ENCODE assay signal across 8 cellular contexts in the genomic region with DNA sequence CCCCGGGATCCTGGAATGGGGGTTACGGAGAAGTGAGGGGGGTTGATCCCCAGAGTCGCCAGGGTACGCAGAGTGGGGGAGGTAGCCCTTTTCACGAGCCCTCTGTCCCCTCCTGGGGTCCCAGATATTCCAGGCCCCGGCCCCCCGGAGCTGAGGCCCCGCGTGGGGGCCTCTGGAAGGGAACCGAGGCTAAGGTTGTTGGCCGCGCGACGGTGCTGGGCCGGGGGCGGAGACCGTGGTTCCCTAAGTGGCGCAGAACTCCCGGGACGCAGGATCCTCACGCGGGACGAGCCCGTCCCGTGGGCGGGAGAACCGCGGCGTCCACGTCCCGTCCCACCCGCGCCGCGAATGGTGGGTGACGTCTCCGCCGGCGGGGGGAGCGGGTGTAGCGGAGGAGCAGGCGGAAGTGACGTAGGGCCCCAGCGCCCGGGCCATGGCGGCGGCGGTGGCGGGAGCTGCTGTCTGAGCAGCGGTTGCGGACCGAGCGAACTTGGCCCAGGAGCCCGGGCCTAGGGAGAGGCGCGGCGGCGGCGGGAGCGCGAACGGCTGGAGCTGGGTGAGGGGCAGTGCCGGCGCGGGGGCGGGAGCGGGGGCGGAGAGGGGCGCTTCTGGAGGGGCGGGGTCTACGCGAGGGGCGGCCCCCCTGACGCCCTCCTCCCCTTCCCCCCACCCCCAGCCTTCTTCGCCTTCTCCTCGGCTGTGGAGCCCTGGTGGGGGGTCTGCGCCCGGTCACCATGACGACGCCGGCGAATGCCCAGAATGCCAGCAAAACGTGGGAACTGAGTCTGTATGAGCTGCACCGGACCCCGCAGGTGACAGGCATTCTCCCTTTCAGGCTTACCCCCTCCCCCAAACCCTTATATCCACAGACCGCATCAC. TPM values are rescaled to one million over a fixed set of nuclear protein-coding genes. Genes with fewer than 3 reads are reported as not detected.
DNase-seq lines count a peak whose midpoint lies in the region; ATAC-seq and TF ChIP-seq lines count a peak whose summit lies in the region.

A gene (plus strand): TSS at position 412 of the 879 bp plus-strand sequence. CDS start 323 bp downstream, at position 735.

- H3K36me3 ChIP-seq in ectodermal cell (ENCODE audit: control insufficient read depth, insufficient read depth, low read length) (peaks cover 27% of the 10 kb centered on the region), lung (ENCODE audit: control insufficient read depth in 2 of 2, insufficient read depth in 2 of 2, low read length in 2 of 2) (peaks cover 0 to 20% of the 10 kb centered on the region in 2 donors)

- ATAC-seq in HG03045 (IDR thresholded peaks at IDR 0.05; ENCODE audit: unreplicated experiment) (peak; percentile 44), lung (ENCODE audit: insufficient read depth, low FRiP score) (peak; percentile 76), HG03159 (IDR thresholded peaks at IDR 0.05; ENCODE audit: unreplicated experiment) (no peak)

- TF ChIP-seq CTCF in GM12864 (IDR thresholded peaks at IDR 0.05; ENCODE audit: low read depth, low read length, missing control alignments): no peak
- TF ChIP-seq CTCF in lung (IDR thresholded peaks at IDR 0.05; ENCODE audit: control extremely low read depth, extremely low read depth): no peak

- DNase-seq in GM12864 (ENCODE audit: low read depth): no peak
- peak; percentile 73 for DNase-seq in NCI-H774 (lab: John Stamatoyannopoulos, UW)
- peak; percentile 67 to 85 for DNase-seq in activated CD8-positive, alpha-beta memory T cell treated with anti-CD3 and anti-CD28 coated beads for 1 hour (ENCODE audit: extremely low read depth in 1 of 2, low read depth in 1 of 2)
- DNase-seq in lung (ENCODE audit: low spot score): peak; percentile 83
- peak; percentile 65 to 79 (median 72) for DNase-seq in stimulated activated CD4-positive, alpha-beta T cell treated with anti-CD3 and anti-CD28 coated beads, TNF-alpha, amount 100 ng/mL, for 1 hour (ENCODE audit: low read depth in 3 of 3, low spot score in 1 of 3)

- H3K4me1 ChIP-seq in ectodermal cell (ENCODE audit: control insufficient read depth, insufficient read depth, low read length): peaks cover 45% of the 10 kb centered on the region
- peaks cover 4 to 15% of the 10 kb centered on the region in 2 donors for H3K4me1 ChIP-seq in lung (ENCODE audit: control insufficient read depth in 2 of 2, insufficient read depth in 2 of 2, low read length in 2 of 2)

- WGBS in ectodermal cell, 2 experiments: 0 to 1% methylated on average over 81 to 86 of the region's 86 CpGs
- 0% methylated on average over 61 to 86 of the region's 86 CpGs for WGBS in lung, 2 donors

- H3K27me3 ChIP-seq in ectodermal cell (ENCODE audit: control insufficient read depth, insufficient read depth, low read length, poor library complexity, severe bottlenecking) (peaks cover 9% of the 10 kb centered on the region), lung (ENCODE audit: control insufficient read depth, insufficient read depth) (no peaks in the 10 kb centered on the region)

- H3K27ac ChIP-seq in ectodermal cell (ENCODE audit: insufficient read depth, low read depth, low read length, poor library complexity, severe bottlenecking) (peak within 1 kb of the TSS; percentile 92), lung (ENCODE audit: low read depth in 1 of 2, low read length in 1 of 2) (peak within 1 kb of the TSS; percentile 89 to 92)

- no peaks in the 10 kb centered on the region for H3K9me3 ChIP-seq in ectodermal cell (ENCODE audit: control insufficient read depth, low read length)
- H3K9me3 ChIP-seq in lung (ENCODE audit: control insufficient read depth in 2 of 2, insufficient read depth in 1 of 2, low read length in 1 of 2): no peaks in the 10 kb centered on the region

- H3K4me3 ChIP-seq in GM12864 (ENCODE audit: low read depth, low read length) (peak within 1 kb of the TSS; percentile 83), ectodermal cell (ENCODE audit: insufficient read depth, low read depth, low read length) (peak within 1 kb of the TSS; percentile 89), lung (peak within 1 kb of the TSS; percentile 60)

RNA-seq across cellular contexts. Expression of the gene that starts here (rescaled TPM):
- 61.0 TPM for polyA plus RNA-seq in ectodermal cell (2013, experiment 1 of 4)
- 72.1 TPM for polyA plus RNA-seq in ectodermal cell (2013, experiment 2 of 4)
- polyA plus RNA-seq in ectodermal cell (2013, experiment 3 of 4): 62.1 TPM
- polyA plus RNA-seq in ectodermal cell (2013, experiment 4 of 4): 67.9 TPM
- 10 to 100 TPM; 30.0 to 46.6 TPM for total RNA-seq in lung
- polyA plus RNA-seq in lung: 10 to 100 TPM; 34.2 to 43.6 TPM
